Comparison of ENCODE assay signal across 9 cellular contexts in genomic region chr17:50480142-50480764, GRCh38. TPM values are rescaled to one million over a fixed set of nuclear protein-coding genes. Genes with fewer than 3 reads are reported as not detected.
A peak's percentile ranks its signal among the peaks of the same experiment; 100 is the strongest.
DNase-seq lines count a peak whose midpoint lies in the region; ATAC-seq and TF ChIP-seq lines count a peak whose summit lies in the region.
"Had no signal": no experiment of that assay in that cellular context is flagged by ENCODE, and none has a peak within 500 bp of the region (broad histone marks: within the 10 kb centered on the region; RNA-seq: fewer than 3 reads in every experiment).

No MANE protein-coding gene starts in this region.

- no TSS peak for BruUV-seq in PC-9 (replicated peaks; lab: Mats Ljungman, UMichigan)

- no peak for TF ChIP-seq CTCF in PC-9 (conservative IDR thresholded peaks at IDR 0.05)
- no peak for TF ChIP-seq CTCF in gastrocnemius medialis (IDR thresholded peaks at IDR 0.05 in 4 of 5, conservative IDR thresholded peaks at IDR 0.05 in 1 of 5)

- no peaks in the 10 kb centered on the region for H4K20me1 ChIP-seq in GM23248 (ENCODE audit: insufficient read depth)
- H4K20me1 ChIP-seq in PC-9 (ENCODE audit: insufficient read depth) = no peaks in the 10 kb centered on the region; the same call in none of the 2 replicates

- 86 to 88% methylated on average over 7 of the region's 7 CpGs for WGBS in GM23248 (ENCODE audit: low coverage in 1 of 2, low lambda C conversion rate in 2 of 2, missing lambda C conversion rate in 2 of 2), 2 experiments

- CTCF ChIA-PET in PC-9 (lab: Charles Lee) = interaction anchor here (0.7 to 1.8 kb wide), 4 partner anchors 8 to 373 kb away, joined by 3 to 6 read pairs (median 4); partner anchors contain the start of gene LRRC59

- TF ChIP-seq POLR2A in gastrocnemius medialis (IDR thresholded peaks at IDR 0.05) = no peak

- no peak for ATAC-seq in effector memory CD8-positive, alpha-beta T cell (replicated peaks)
- no peak for ATAC-seq in gastrocnemius medialis
- no peak for ATAC-seq in esophagus mucosa
- ATAC-seq in HG02678 (IDR thresholded peaks at IDR 0.05; ENCODE audit: unreplicated experiment) = no peak

- H3K79me2 ChIP-seq in GM23248 (ENCODE audit: insufficient read depth) (peaks cover 18% of the 10 kb centered on the region), PC-9 (ENCODE audit: low read depth) (peaks cover 16% of the 10 kb centered on the region)

- H2AFZ ChIP-seq in GM23248 = no peak overlapping the region
- no peak overlapping the region for H2AFZ ChIP-seq in PC-9

- H3K27ac ChIP-seq in GM23248 = no peak overlapping the region
- no peak overlapping the region for H3K27ac ChIP-seq in PC-9
- peak overlapping the region; percentile 95 to 98 (median 97) for H3K27ac ChIP-seq in gastrocnemius medialis

- peaks cover 33% of the 10 kb centered on the region for H3F3A ChIP-seq in GM23248 (ENCODE audit: insufficient read depth)
- peaks cover 49% of the 10 kb centered on the region for H3F3A ChIP-seq in PC-9 (ENCODE audit: insufficient read depth, low read depth)

- no peaks in the 10 kb centered on the region for H3K27me3 Mint-ChIP-seq in effector memory CD8-positive, alpha-beta T cell

- no peaks in the 10 kb centered on the region for H3K9me2 ChIP-seq in GM23248 (ENCODE audit: insufficient read depth)
- no peaks in the 10 kb centered on the region for H3K9me2 ChIP-seq in PC-9 (ENCODE audit: insufficient read depth)

- H3K9ac ChIP-seq in GM23248 = peak overlapping the region; percentile 82; the same call in 1 of the 2 replicates

- no peaks in the 10 kb centered on the region; the same call in 1 of the 2 replicates for H3K36me3 ChIP-seq in GM23248 (ENCODE audit: low read depth)
- 0 out of 2 replicates have a peak, but pooled peaks cover 5% of the 10 kb centered on the region for H3K36me3 ChIP-seq in PC-9 (ENCODE audit: low read depth)
- H3K36me3 ChIP-seq in gastrocnemius medialis = peaks cover 0 to 25% of the 10 kb centered on the region in 2 donors

- peak overlapping the region; percentile 80 to 82 for H3K4me3 Mint-ChIP-seq in effector memory CD8-positive, alpha-beta T cell

- POLR2A ChIA-PET in PC-9 (lab: Charles Lee; ENCODE audit: unreplicated experiment) = no interaction called here

- no peak for DNase-seq in GM23248
- DNase-seq in PC-9 = no peak
- no peak for DNase-seq in effector memory CD8-positive, alpha-beta T cell
- DNase-seq in gastrocnemius medialis = no peak
- DNase-seq in A172 (ENCODE audit: low spot score) = no peak
- DNase-seq in NCI-H128 (lab: John Stamatoyannopoulos, UW; ENCODE audit: unreplicated experiment) = no peak
- DNase-seq: cortex of kidney had no signal

- H3K4me3 ChIP-seq in GM23248 = peak overlapping the region; percentile 88; the same call in 1 of the 2 replicates
- peak overlapping the region; percentile 86; the same call in 1 of the 2 replicates for H3K4me3 ChIP-seq in PC-9
- peak overlapping the region in 2 of 4 donors; percentile 72 to 91 for H3K4me3 ChIP-seq in gastrocnemius medialis

- no peak overlapping the region for H3K4me2 ChIP-seq in GM23248 (ENCODE audit: unreplicated experiment)
- H3K4me2 ChIP-seq in PC-9 = peak overlapping the region; percentile 79

- H3K4me1 ChIP-seq in GM23248 (ENCODE audit: insufficient read depth) (peaks cover 8% of the 10 kb centered on the region), PC-9 (replicated peaks; ENCODE audit: insufficient read depth) (peaks cover 32% of the 10 kb centered on the region), gastrocnemius medialis (peaks cover 32 to 36% of the 10 kb centered on the region in 2 donors)

- peaks cover 30% of the 10 kb centered on the region for H3K36me3 Mint-ChIP-seq in effector memory CD8-positive, alpha-beta T cell (ENCODE audit: insufficient read depth)

- H3K27ac Mint-ChIP-seq in effector memory CD8-positive, alpha-beta T cell = peak overlapping the region in 1 of 2 donors; percentile 99

- peaks cover 22 to 30% of the 10 kb centered on the region in 2 donors for H3K4me1 Mint-ChIP-seq in effector memory CD8-positive, alpha-beta T cell (ENCODE audit: low read depth in 2 of 2)

- intact Hi-C loops in PC-9 (cut with micrococcal nuclease; ENCODE audit: unreplicated experiment) (no loop called here), gastrocnemius medialis (cut with DNase I; ENCODE audit: low total_unique reads) (loop anchor here (5.0 to 10.0 kb wide), 2 partner anchors 118 to 225 kb away; partner anchors contain the start of gene ANKRD40)

- H3K9me3 Mint-ChIP-seq in effector memory CD8-positive, alpha-beta T cell = no peaks in the 10 kb centered on the region

- in situ Hi-C loops in GM23248 (cut with MboI) (loop anchor here (25.0 kb wide), 1 partner anchor 107 kb away; no protein-coding TSS in a partner anchor), gastrocnemius medialis (cut with MboI; ENCODE audit: low sequenced_read_pairs in 4 of 4) (loop anchor here in 2 of 4 donors (10.0 to 25.0 kb wide), 2 partner anchors 93 to 225 kb away; partner anchors contain the start of genes ANKRD40 (in 1 of the 2) and LRRC59 (in 1 of the 2))

- no peaks in the 10 kb centered on the region for H3K27me3 ChIP-seq in GM23248 (replicated peaks; ENCODE audit: insufficient read depth)
- H3K27me3 ChIP-seq in PC-9 (ENCODE audit: insufficient read depth, low read depth) = no peaks in the 10 kb centered on the region
- H3K27me3 ChIP-seq in gastrocnemius medialis = no peaks in the 10 kb centered on the region

- H3K9me3 ChIP-seq in GM23248 (ENCODE audit: low read depth) = no peaks in the 10 kb centered on the region
- H3K9me3 ChIP-seq in PC-9 (ENCODE audit: insufficient read depth, low read depth) = no peaks in the 10 kb centered on the region
- no peaks in the 10 kb centered on the region for H3K9me3 ChIP-seq in gastrocnemius medialis

RNA-seq across cellular contexts. Expression of gene RSAD1, which starts 1.6 kb away (rescaled TPM):
- total RNA-seq in GM23248 (2014; rRNA removed; shearing (Covaris generic)) = 19.3 and 19.8 TPM in 2 replicates
- polyA plus RNA-seq in GM23248 (2016; fragmentation: Nextera tagmentation; extraction: Ambion mirVana) = 22.4 and 23.9 TPM in 2 replicates
- total RNA-seq in PC-9 (2021) (14.8 and 15.1 TPM in 2 replicates), gastrocnemius medialis (10 to 100 TPM; 27.1 to 67.4 (median 52.7) TPM), esophagus mucosa (10.8 TPM)
- 16.0 and 16.6 TPM in 2 replicates for total RNA-seq in A172 (2014; rRNA removed; shearing (Covaris generic))

RNA-seq across cellular contexts. Expression of gene CHAD, which starts 11.6 kb away (rescaled TPM):
- total RNA-seq in GM23248 (2014; rRNA removed; shearing (Covaris generic)) = not detected in 2 replicates
- polyA plus RNA-seq in GM23248 (2016; fragmentation: Nextera tagmentation; extraction: Ambion mirVana) = not detected in 2 replicates
- total RNA-seq in PC-9 (2021) = not detected in 2 replicates
- 1 to 10 TPM in 2 of 4 donors, not detected in 2; 1.8 to 8.8 TPM for total RNA-seq in gastrocnemius medialis
- total RNA-seq in esophagus mucosa = not detected
- total RNA-seq in A172 (2014; rRNA removed; shearing (Covaris generic)) = not detected in 2 replicates

RNA-seq across cellular contexts. Expression of gene MYCBPAP, which starts 28.0 kb away (rescaled TPM):
- 0.32 and 0.89 TPM in 2 replicates for total RNA-seq in GM23248 (2014; rRNA removed; shearing (Covaris generic))
- polyA plus RNA-seq in GM23248 (2016; fragmentation: Nextera tagmentation; extraction: Ambion mirVana) = 0.79 and 1.4 TPM in 2 replicates
- 4.9 and 11.6 TPM in 2 replicates for total RNA-seq in PC-9 (2021)
- total RNA-seq in gastrocnemius medialis = not detected
- total RNA-seq in esophagus mucosa = 0.40 TPM
- not detected in 2 replicates for total RNA-seq in A172 (2014; rRNA removed; shearing (Covaris generic))

RNA-seq across cellular contexts. Expression of gene EPN3, which starts 52.3 kb away (rescaled TPM):
- not detected in 2 replicates for total RNA-seq in GM23248 (2014; rRNA removed; shearing (Covaris generic))
- 0.13 TPM in 1 of 2 replicates, not detected in the other for polyA plus RNA-seq in GM23248 (2016; fragmentation: Nextera tagmentation; extraction: Ambion mirVana)
- total RNA-seq in PC-9 (2021) (15.6 and 22.8 TPM in 2 replicates), gastrocnemius medialis (not detected), esophagus mucosa (38.5 TPM)
- 0.14 TPM in 1 of 2 replicates, not detected in the other for total RNA-seq in A172 (2014; rRNA removed; shearing (Covaris generic))

RNA-seq across cellular contexts. Expression of gene ACSF2, which starts 54.2 kb away (rescaled TPM):
- total RNA-seq in GM23248 (2014; rRNA removed; shearing (Covaris generic)) = 8.6 and 18.7 TPM in 2 replicates
- 3.2 and 3.7 TPM in 2 replicates for polyA plus RNA-seq in GM23248 (2016; fragmentation: Nextera tagmentation; extraction: Ambion mirVana)
- total RNA-seq in PC-9 (2021) = 149 and 154 TPM in 2 replicates
- total RNA-seq in gastrocnemius medialis = 10 to 100 TPM in 3 of 4 donors, 1 to 10 TPM in 1; 8.7 to 61.4 (median 34.2) TPM
- total RNA-seq in esophagus mucosa = 15.1 TPM
- total RNA-seq in A172 (2014; rRNA removed; shearing (Covaris generic)) = 40.4 and 41.0 TPM in 2 replicates

Comparison
In these comparisons a context has a peak if more than half of its experiments do, and no peak if none do; other contexts are left out.
1. H3K27ac ChIP-seq: peak in gastrocnemius medialis (4 of 4); none in GM23248 (single experiment) and PC-9 (single experiment).